Comparison of ENCODE assay signal across 9 cellular contexts in genomic region chr21:16343776-16344175, GRCh38.
"Had no signal": no experiment of that assay in that cellular context is flagged by ENCODE, and none has a peak within 500 bp of the region (broad histone marks: within the 10 kb centered on the region; RNA-seq: fewer than 3 reads in every experiment).

No MANE protein-coding gene starts in this region.

- ATAC-seq: GM23338, HCT116, K562 had no signal

- H3K4me3 ChIP-seq: GM23338, HAP-1, K562 had no signal

- H3K4me2 ChIP-seq: GM23338 had no signal

- H3K27ac Mint-ChIP-seq: GM23338, HFFc6 had no signal

- H3K36me3 ChIP-seq: HAP-1 had no signal

- H2AFZ ChIP-seq: GM23338 had no signal

- H3K4me3 Mint-ChIP-seq: GM23338, HFFc6 had no signal

- FAIRE-seq: HTR-8/SVneo, K562 had no signal

- H3K4me1 ChIP-seq: HAP-1 had no signal

- DNase-seq: H7, HFFc6, IMR-90, KG1 had no signal

- H3K9me3 ChIP-seq: HAP-1 had no signal

- H3K9me3 Mint-ChIP-seq: GM23338, HFFc6 had no signal
